In genomic region chr9:114223564-114224246, GRCh38 we compare ENCODE assay signal across 10 cellular contexts.
DNase-seq lines count a peak whose midpoint lies in the region; ATAC-seq and TF ChIP-seq lines count a peak whose summit lies in the region.
"Had no signal": no experiment of that assay in that cellular context is flagged by ENCODE, and none has a peak within 500 bp of the region (broad histone marks: within the 10 kb centered on the region; RNA-seq: fewer than 3 reads in every experiment).

No MANE protein-coding gene starts in this region.

- no peaks in the 10 kb centered on the region for H3K9me3 ChIP-seq in PC-3 (ENCODE audit: low read length)
- H3K9me3 ChIP-seq in endodermal cell (ENCODE audit: control insufficient read depth, low read length) = no peaks in the 10 kb centered on the region
- no peaks in the 10 kb centered on the region for H3K9me3 ChIP-seq in esophagus squamous epithelium
- H3K9me3 ChIP-seq in lower lobe of right lung = no peaks in the 10 kb centered on the region
- H3K9me3 ChIP-seq: ascending aorta, neutrophil had no signal

- BruUV-seq in PC-3 (replicated peaks; lab: Mats Ljungman, UMichigan) = no TSS peak

- H3K9me3 Mint-ChIP-seq in endodermal cell (no peaks in the 10 kb centered on the region), osteocyte (ENCODE audit: unreplicated experiment) (no peaks in the 10 kb centered on the region)

- CTCF ChIA-PET in PC-3 (lab: Charles Lee) = no interaction called here

- H3K79me2 ChIP-seq in PC-3 (ENCODE audit: low read length) = no peaks in the 10 kb centered on the region

- H3K4me1 ChIP-seq in PC-3 (ENCODE audit: insufficient read depth, low read length) (peaks cover 51% of the 10 kb centered on the region), endodermal cell (ENCODE audit: control insufficient read depth, insufficient read depth, low read length) (no peaks in the 10 kb centered on the region), esophagus squamous epithelium (peaks cover 0 to 13% (median 0%) of the 10 kb centered on the region in 3 donors), lower lobe of right lung (no peaks in the 10 kb centered on the region)

- no peaks in the 10 kb centered on the region for H3K36me3 ChIP-seq in PC-3 (ENCODE audit: low read depth, low read length)
- H3K36me3 ChIP-seq in endodermal cell (ENCODE audit: control insufficient read depth, insufficient read depth, low read length) = peaks cover 51% of the 10 kb centered on the region
- H3K36me3 ChIP-seq in esophagus squamous epithelium = peaks cover 0 to 5% (median 0%) of the 10 kb centered on the region in 3 donors
- H3K36me3 ChIP-seq in lower lobe of right lung = no peaks in the 10 kb centered on the region
- H3K36me3 ChIP-seq: ascending aorta, neutrophil had no signal

- peak; percentile 81 for DNase-seq in HCEC 1CT
- DNase-seq in PC-3 = peak; percentile 84
- DNase-seq in endodermal cell = no peak
- no peak for DNase-seq in osteocyte (ENCODE audit: extremely low spot score, unreplicated experiment)
- no peak for DNase-seq in esophagus squamous epithelium (lab: John Stamatoyannopoulos, UW)
- DNase-seq in lower lobe of right lung = no peak
- DNase-seq in SHP77 treated with DMSO at 0.1 percent for 48 hours (lab: John Stamatoyannopoulos, UW) = no peak
- DNase-seq: activated CD8-positive, alpha-beta memory T cell treated with anti-CD3 and anti-CD28 coated beads for 24 hours had no signal

- H3K36me3 Mint-ChIP-seq in endodermal cell (ENCODE audit: low read depth) (peaks cover 9% of the 10 kb centered on the region), osteocyte (ENCODE audit: unreplicated experiment) (peaks cover 13% of the 10 kb centered on the region)

- intact Hi-C loops in PC-3 (cut with micrococcal nuclease) (loop anchor here (1.0 kb wide), 1 partner anchor 46 kb away; no protein-coding TSS in a partner anchor), esophagus squamous epithelium (cut with DNase I) (no loop called here), lower lobe of right lung (cut with DNase I) (no loop called here)

- no peak overlapping the region for H2AFZ ChIP-seq in PC-3 (ENCODE audit: low read length)

- no peak for TF ChIP-seq POLR2A in esophagus squamous epithelium (IDR thresholded peaks at IDR 0.05)

- no peaks in the 10 kb centered on the region for H4K20me1 ChIP-seq in PC-3 (ENCODE audit: low read length)

- peak overlapping the region; percentile 84 for H3K4me2 ChIP-seq in PC-3 (ENCODE audit: low read length)

- H3K4me3 Mint-ChIP-seq in endodermal cell = no peak overlapping the region
- no peak overlapping the region for H3K4me3 Mint-ChIP-seq in osteocyte (ENCODE audit: unreplicated experiment)

- H3K27ac Mint-ChIP-seq in endodermal cell (peak overlapping the region; percentile 85), osteocyte (ENCODE audit: unreplicated experiment) (peak overlapping the region; percentile 50)

- H3K9ac ChIP-seq in PC-3 (ENCODE audit: low read length) (peak overlapping the region; percentile 89), endodermal cell (ENCODE audit: extremely low read depth, low read length, poor library complexity, severe bottlenecking) (peak overlapping the region; percentile 6)

- H3F3A ChIP-seq in PC-3 (ENCODE audit: low read length, unreplicated experiment) = no peaks in the 10 kb centered on the region

- H3K27ac ChIP-seq in PC-3 (ENCODE audit: low read length) (peak overlapping the region; percentile 98), endodermal cell (ENCODE audit: low read depth, low read length) (peak overlapping the region; percentile 77), esophagus squamous epithelium (no peak overlapping the region), lower lobe of right lung (no peak overlapping the region)
- H3K27ac ChIP-seq: ascending aorta, neutrophil had no signal

- H3K4me1 Mint-ChIP-seq in endodermal cell (peaks cover 10% of the 10 kb centered on the region), osteocyte (ENCODE audit: unreplicated experiment) (peaks cover 56% of the 10 kb centered on the region)

- H3K4me3 ChIP-seq in PC-3 (ENCODE audit: low read length) (peak overlapping the region; percentile 53; the same call in 1 of the 2 replicates), endodermal cell (ENCODE audit: low read length) (no peak overlapping the region), esophagus squamous epithelium (no peak overlapping the region), lower lobe of right lung (no peak overlapping the region)
- H3K4me3 ChIP-seq: ascending aorta had no signal

- TF ChIP-seq CTCF in PC-3 (conservative IDR thresholded peaks at IDR 0.05; ENCODE audit: low read depth, low read length) (no peak), endodermal cell (conservative IDR thresholded peaks at IDR 0.05) (no peak), osteocyte (IDR thresholded peaks at IDR 0.05) (no peak), esophagus squamous epithelium (IDR thresholded peaks at IDR 0.05) (no peak), lower lobe of right lung (IDR thresholded peaks at IDR 0.05) (no peak)

- no peaks in the 10 kb centered on the region for H3K9me2 ChIP-seq in PC-3 (replicated peaks; ENCODE audit: low read length)

- H3K27me3 ChIP-seq in PC-3 (ENCODE audit: low read length) = no peaks in the 10 kb centered on the region
- H3K27me3 ChIP-seq in endodermal cell (ENCODE audit: control insufficient read depth, insufficient read depth, low read length, poor library complexity, severe bottlenecking) = no peaks in the 10 kb centered on the region
- no peaks in the 10 kb centered on the region for H3K27me3 ChIP-seq in esophagus squamous epithelium
- no peaks in the 10 kb centered on the region for H3K27me3 ChIP-seq in lower lobe of right lung (ENCODE audit: low read depth)
- H3K27me3 ChIP-seq: ascending aorta, neutrophil had no signal

- H3K27me3 Mint-ChIP-seq in endodermal cell (ENCODE audit: insufficient read depth) (no peaks in the 10 kb centered on the region), osteocyte (ENCODE audit: unreplicated experiment) (no peaks in the 10 kb centered on the region)

- peak; percentile 76 for ATAC-seq in PC-3
- ATAC-seq in lower lobe of right lung = no peak

- POLR2A ChIA-PET in PC-3 (lab: Charles Lee; ENCODE audit: unreplicated experiment) = no interaction called here

- WGBS in endodermal cell (ENCODE audit: insufficient coverage in 1 of 2, insufficient read length in 1 of 2), 2 experiments = 74 to 85% methylated on average over 3 to 4 of the region's 4 CpGs
- WGBS in esophagus squamous epithelium, 2 donors = 66 to 68% methylated on average over 4 of the region's 4 CpGs

Comparison
In these comparisons a context has a peak if more than half of its experiments do, and no peak if none do; other contexts are left out.
1. DNase-seq: peak in HCEC 1CT (single experiment) and PC-3 (single experiment); none in endodermal cell (single experiment), osteocyte (single experiment), esophagus squamous epithelium (single experiment), lower lobe of right lung (single experiment) and SHP77 treated with DMSO at 0.1 percent for 48 hours (single experiment).
2. H3K27ac ChIP-seq: peak in PC-3 (single experiment) and endodermal cell (single experiment); none in esophagus squamous epithelium (0 of 4) and lower lobe of right lung (single experiment).